Comparison of ENCODE assay signal across 21 cellular contexts in the genomic region with DNA sequence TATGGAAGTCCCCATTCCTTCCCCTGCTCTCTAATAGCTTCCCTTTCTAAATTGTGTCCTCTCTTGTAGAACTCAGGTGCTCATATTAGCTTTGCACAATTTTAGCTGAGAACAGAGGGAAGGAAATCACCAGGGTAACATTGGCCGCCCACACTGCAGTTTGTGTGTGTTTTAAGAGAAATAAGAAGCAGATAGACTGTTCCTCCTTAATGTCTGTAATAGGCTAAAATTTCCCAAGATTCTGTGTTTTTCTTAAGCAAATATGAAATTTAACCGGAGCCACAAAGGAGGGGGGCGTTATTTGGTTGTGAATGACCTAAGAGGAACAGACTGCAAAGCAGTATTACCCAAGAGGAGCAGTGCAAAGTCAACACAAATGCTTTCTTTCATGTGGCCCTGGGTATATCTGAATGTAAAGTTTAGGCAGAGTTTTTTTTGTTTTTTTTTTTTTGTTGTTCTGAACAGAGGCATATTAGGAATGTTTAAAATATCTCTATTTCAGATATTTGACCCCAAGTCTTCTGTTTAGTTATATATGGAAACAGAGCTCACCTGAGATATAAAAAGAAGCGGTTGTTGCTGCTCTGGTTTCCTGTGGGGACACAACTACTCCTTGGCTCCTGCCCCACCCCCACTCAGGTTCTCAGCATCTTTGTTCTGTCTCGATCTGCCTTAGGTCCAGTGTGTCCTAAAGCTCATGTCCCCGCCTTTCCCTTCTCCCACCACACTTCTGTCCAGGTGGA.
DNase-seq lines count a peak whose midpoint lies in the region; ATAC-seq and TF ChIP-seq lines count a peak whose summit lies in the region.
"Had no signal": no experiment of that assay in that cellular context is flagged by ENCODE, and none has a peak within 500 bp of the region (broad histone marks: within the 10 kb centered on the region; RNA-seq: fewer than 3 reads in every experiment).

No MANE protein-coding gene starts in this region.

- H3F3A ChIP-seq in smooth muscle cell (ENCODE audit: low read depth): no peaks in the 10 kb centered on the region

- 86% methylated on average over 6 of the region's 6 CpGs for WGBS in smooth muscle cell (ENCODE audit: low lambda C conversion rate)

- no peaks in the 10 kb centered on the region for H3K9me3 ChIP-seq in smooth muscle cell (replicated peaks; ENCODE audit: low read depth)
- H3K9me3 ChIP-seq: Peyer's patch, stomach, uterus had no signal

- TF ChIP-seq CTCF in GM06990 (IDR thresholded peaks at IDR 0.05; ENCODE audit: insufficient read depth, low read length, poor library complexity, severe bottlenecking) (no peak), smooth muscle cell (IDR thresholded peaks at IDR 0.05; ENCODE audit: borderline replicate concordance, insufficient read depth, poor library complexity, severe bottlenecking) (no peak)

- H3K4me1 ChIP-seq in smooth muscle cell (ENCODE audit: low read depth): peaks cover 3% of the 10 kb centered on the region
- H3K4me1 ChIP-seq: Peyer's patch, stomach, uterus had no signal

- H3K36me3 Mint-ChIP-seq in activated naive CD8-positive, alpha-beta T cell treated with anti-CD3 and anti-CD28 coated beads for 36 hours: no peaks in the 10 kb centered on the region
- H3K36me3 Mint-ChIP-seq: activated naive CD4-positive, alpha-beta T cell treated with anti-CD3 and anti-CD28 coated beads, Interleukin-2, amount 10 ng/mL, durations not matched to agents 7 days and 5 days had no signal

- H3K4me3 ChIP-seq in GM06990 (replicated peaks; ENCODE audit: low read depth, low read length) (no peak overlapping the region), smooth muscle cell (no peak overlapping the region)
- H3K4me3 ChIP-seq: coronary artery, Peyer's patch, stomach, uterus had no signal

- DNase-seq in GM06990 (ENCODE audit: extremely low read depth, insufficient read length) (peak; percentile 15), smooth muscle cell (lab: John Stamatoyannopoulos, UW; ENCODE audit: unreplicated experiment) (no peak), activated T-cell treated with anti-CD3 and anti-CD28 coated beads for 4 hours (no peak)
- DNase-seq in activated naive CD8-positive, alpha-beta T cell treated with anti-CD3 and anti-CD28 coated beads for 36 hours: no peak
- DNase-seq: activated CD4-positive, alpha-beta T cell treated with anti-CD3 and anti-CD28 coated beads, Interleukin-2, amount 50 U/mL, for 4 hours; activated naive CD4-positive, alpha-beta T cell treated with anti-CD3 and anti-CD28 coated beads, Interleukin-2, amount 10 ng/mL, durations not matched to agents 7 days and 5 days; DMS53; foreskin melanocyte; KG1; NCI-H1092 treated with DMSO at 0.1 percent for 48 hours; NCI-H69; Peyer's patch; right cardiac atrium; stomach; uterus had no signal

- no peak overlapping the region for H3K27ac Mint-ChIP-seq in activated naive CD8-positive, alpha-beta T cell treated with anti-CD3 and anti-CD28 coated beads for 36 hours
- H3K27ac Mint-ChIP-seq: activated naive CD4-positive, alpha-beta T cell treated with anti-CD3 and anti-CD28 coated beads, Interleukin-2, amount 10 ng/mL, durations not matched to agents 7 days and 5 days had no signal

- no peak overlapping the region for H3K4me3 Mint-ChIP-seq in activated naive CD8-positive, alpha-beta T cell treated with anti-CD3 and anti-CD28 coated beads for 36 hours
- H3K4me3 Mint-ChIP-seq: activated naive CD4-positive, alpha-beta T cell treated with anti-CD3 and anti-CD28 coated beads, Interleukin-2, amount 10 ng/mL, durations not matched to agents 7 days and 5 days had no signal

- H3K4me1 Mint-ChIP-seq in activated naive CD8-positive, alpha-beta T cell treated with anti-CD3 and anti-CD28 coated beads for 36 hours: no peaks in the 10 kb centered on the region
- H3K4me1 Mint-ChIP-seq: activated naive CD4-positive, alpha-beta T cell treated with anti-CD3 and anti-CD28 coated beads, Interleukin-2, amount 10 ng/mL, durations not matched to agents 7 days and 5 days had no signal

- no peak overlapping the region for H3K9ac ChIP-seq in smooth muscle cell (ENCODE audit: low read depth)

- H3K36me3 ChIP-seq in GM06990 (ENCODE audit: control insufficient read depth, insufficient read depth, low read length) (no peaks in the 10 kb centered on the region), smooth muscle cell (ENCODE audit: low read depth) (no peaks in the 10 kb centered on the region)
- H3K36me3 ChIP-seq: Peyer's patch, stomach, uterus had no signal

- no peaks in the 10 kb centered on the region for H4K20me1 ChIP-seq in smooth muscle cell (ENCODE audit: low read depth)

- H3K27me3 ChIP-seq in GM06990 (replicated peaks; ENCODE audit: control insufficient read depth, insufficient read depth, low read length) (no peaks in the 10 kb centered on the region), smooth muscle cell (ENCODE audit: low read depth) (no peaks in the 10 kb centered on the region)
- H3K27me3 ChIP-seq: Peyer's patch, stomach, uterus had no signal

- H3K9me3 Mint-ChIP-seq in activated naive CD8-positive, alpha-beta T cell treated with anti-CD3 and anti-CD28 coated beads for 36 hours: peaks cover 4% of the 10 kb centered on the region

- H3K27ac ChIP-seq in angular gyrus (ENCODE audit: low read depth, low read length) (peak overlapping the region; percentile 43), smooth muscle cell (ENCODE audit: low read depth) (no peak overlapping the region)
- H3K27ac ChIP-seq: coronary artery, Peyer's patch, stomach, uterus had no signal

- no peak overlapping the region for H3K4me2 ChIP-seq in smooth muscle cell

- peaks cover 12% of the 10 kb centered on the region for H3K27me3 Mint-ChIP-seq in activated naive CD8-positive, alpha-beta T cell treated with anti-CD3 and anti-CD28 coated beads for 36 hours

- no peaks in the 10 kb centered on the region for H3K79me2 ChIP-seq in smooth muscle cell (ENCODE audit: low read depth)

- ATAC-seq in GM21360 (IDR thresholded peaks at IDR 0.05; ENCODE audit: unreplicated experiment) (peak; percentile 44), HG03095 (IDR thresholded peaks at IDR 0.05; ENCODE audit: unreplicated experiment) (peak; percentile 43), GM21737 (IDR thresholded peaks at IDR 0.05; ENCODE audit: unreplicated experiment) (no peak)
- ATAC-seq: left lobe of liver, right cardiac atrium had no signal

- no peak overlapping the region for H2AFZ ChIP-seq in smooth muscle cell (ENCODE audit: low read depth)
